ENCODE assay signal across 1 cellular context in genomic region chr1:31815752-31816484, GRCh38.
TF ChIP-seq lines count a peak whose summit lies in the region.

SPOCD1 (minus strand) TSS chr1:31816022; CDS start chr1:31815333, 689 bp downstream.

TF ChIP-seq in K562, 482 proteins besides CTCF, POLR2A, EP300 and RAD21 (continued from another document and continues in another):
- no peak for TF ChIP-seq DLX4 (CRISPR knock-in tag; IDR thresholded peaks at IDR 0.05)
- TF ChIP-seq TCF15 (CRISPR knock-in tag; IDR thresholded peaks at IDR 0.05), result peak; percentile 47; the same call in 1 of the 2 replicates
- TF ChIP-seq HOXB6 (CRISPR knock-in tag; IDR thresholded peaks at IDR 0.05; ENCODE audit: borderline replicate concordance), result no peak
- no peak for TF ChIP-seq ZNF347 (CRISPR knock-in tag; IDR thresholded peaks at IDR 0.05; ENCODE audit: low read depth)
- no peak for TF ChIP-seq PBX2 (CRISPR knock-in tag; IDR thresholded peaks at IDR 0.05; ENCODE audit: low read depth)
- 0 out of 2 replicates have a peak, but pooled peaks have one; percentile 23 for TF ChIP-seq PBX2 (tag; conservative IDR thresholded peaks at IDR 0.05; ENCODE audit: low read depth)
- TF ChIP-seq PRMT5 (CRISPR knock-in tag; IDR thresholded peaks at IDR 0.05), result no peak
- peak; percentile 74 for TF ChIP-seq KLF16 (IDR thresholded peaks at IDR 0.05)
- no peak for TF ChIP-seq ZBTB49 (CRISPR knock-in tag; IDR thresholded peaks at IDR 0.05; ENCODE audit: borderline replicate concordance)
- 0 out of 2 replicates have a peak, but pooled peaks have one; percentile 26 for TF ChIP-seq ZC3H8 (IDR thresholded peaks at IDR 0.05)
- TF ChIP-seq TFE3 (CRISPR knock-in tag; IDR thresholded peaks at IDR 0.05), result peak; percentile 100
- no peak for TF ChIP-seq ZBTB1 (CRISPR knock-in tag; IDR thresholded peaks at IDR 0.05; ENCODE audit: borderline replicate concordance, low read depth)
- no peak for TF ChIP-seq POLR2AphosphoS5 (IDR thresholded peaks at IDR 0.05; ENCODE audit: control insufficient read depth, insufficient read depth, low read depth, low read length)
- TF ChIP-seq ZFPM2 (CRISPR knock-in tag; IDR thresholded peaks at IDR 0.05), result 0 out of 2 replicates have a peak, but pooled peaks have one; percentile 48
- TF ChIP-seq FUS (optimal IDR thresholded peaks at IDR 0.05; ENCODE audit: low read depth, low read length), result no peak
- no peak for TF ChIP-seq HNRNPL (IDR thresholded peaks at IDR 0.05; ENCODE audit: low read depth, low read length)
- no peak for TF ChIP-seq E2F5 (CRISPR knock-in tag; IDR thresholded peaks at IDR 0.05)
- no peak for TF ChIP-seq ZFP30 (CRISPR knock-in tag; IDR thresholded peaks at IDR 0.05; ENCODE audit: borderline replicate concordance)
- TF ChIP-seq ARHGAP35 (IDR thresholded peaks at IDR 0.05; ENCODE audit: partially characterized antibody), result no peak
- 0 out of 2 replicates have a peak, but pooled peaks have one; percentile 36 for TF ChIP-seq ZNF134 (CRISPR knock-in tag; conservative IDR thresholded peaks at IDR 0.05)
- TF ChIP-seq HNRNPH1 (optimal IDR thresholded peaks at IDR 0.05; ENCODE audit: low read depth, low read length), result no peak
- no peak for TF ChIP-seq SRSF1 (IDR thresholded peaks at IDR 0.05; ENCODE audit: low read depth, low read length)
- no peak for TF ChIP-seq KDM2B (CRISPR knock-in tag; IDR thresholded peaks at IDR 0.05)
- TF ChIP-seq SMARCC2 (IDR thresholded peaks at IDR 0.05; ENCODE audit: low read depth), result no peak
- no peak; the same call in 1 of the 2 replicates for TF ChIP-seq NFIX (CRISPR knock-in tag; IDR thresholded peaks at IDR 0.05; ENCODE audit: low read depth)
- TF ChIP-seq SMAD3 (CRISPR knock-in tag; conservative IDR thresholded peaks at IDR 0.05), result peak; percentile 56; the same call in 1 of the 2 replicates
- TF ChIP-seq PML (IDR thresholded peaks at IDR 0.05; ENCODE audit: low read length), result no peak
- TF ChIP-seq HNRNPUL1 (IDR thresholded peaks at IDR 0.05; ENCODE audit: low read length), result no peak
- TF ChIP-seq BRD4 (IDR thresholded peaks at IDR 0.05), result no peak
- TF ChIP-seq JUND (IDR thresholded peaks at IDR 0.05; ENCODE audit: borderline replicate concordance, low read depth, low read length), result peak; percentile 81
- TF ChIP-seq JUND (tag; IDR thresholded peaks at IDR 0.05; ENCODE audit: borderline replicate concordance, low read depth, low read length), result peak; percentile 84; the same call in 2 of the 3 replicates
- no peak for TF ChIP-seq NFRKB (IDR thresholded peaks at IDR 0.05; ENCODE audit: low read depth)
- no peak for TF ChIP-seq KLF10 (CRISPR knock-in tag; IDR thresholded peaks at IDR 0.05)
- TF ChIP-seq ASH1L (IDR thresholded peaks at IDR 0.05; ENCODE audit: borderline replicate concordance, low read depth, partially characterized antibody), result no peak
- peak; percentile 69 to 98 for TF ChIP-seq CBX3 (IDR thresholded peaks at IDR 0.05; ENCODE audit: borderline replicate concordance in 1 of 2, low read length in 2 of 2)
- no peak for TF ChIP-seq ID3 (CRISPR knock-in tag; IDR thresholded peaks at IDR 0.05)
- peak; percentile 71 for TF ChIP-seq ID3 (tag; IDR thresholded peaks at IDR 0.05)
- TF ChIP-seq YY1 (IDR thresholded peaks at IDR 0.05; ENCODE audit: borderline replicate concordance in 1 of 3, control insufficient read depth in 1 of 3, extremely low read depth in 1 of 3, insufficient read depth in 3 of 3, insufficient read length in 1 of 3, insufficient replicate concordance in 2 of 3, low read depth in 1 of 3, low read length in 2 of 3), result peak in 2 of 3 experiments; percentile 38 to 69
- TF ChIP-seq MBD2 (IDR thresholded peaks at IDR 0.05; ENCODE audit: borderline replicate concordance, low read depth), result no peak
- TF ChIP-seq MXD1 (CRISPR knock-in tag; IDR thresholded peaks at IDR 0.05; ENCODE audit: borderline replicate concordance, poor library complexity, severe bottlenecking), result no peak
- TF ChIP-seq ZNF699 (CRISPR knock-in tag; IDR thresholded peaks at IDR 0.05; ENCODE audit: insufficient replicate concordance), result no peak
- TF ChIP-seq ZNF766 (CRISPR knock-in tag; conservative IDR thresholded peaks at IDR 0.05), result no peak
- TF ChIP-seq ATF7 (IDR thresholded peaks at IDR 0.05), result peak; percentile 72
- no peak for TF ChIP-seq TAF7 (tag; IDR thresholded peaks at IDR 0.05)
- peak in 1 of 2 experiments; percentile 77; a peak in 1 of 4 replicates for TF ChIP-seq MLX (CRISPR knock-in tag; conservative IDR thresholded peaks at IDR 0.05)
- peak; percentile 44; the same call in 1 of the 2 replicates for TF ChIP-seq TCF3 (CRISPR knock-in tag; IDR thresholded peaks at IDR 0.05)
- no peak for TF ChIP-seq MAFF (IDR thresholded peaks at IDR 0.05; ENCODE audit: low read length)
- TF ChIP-seq FOXO4 (CRISPR knock-in tag; IDR thresholded peaks at IDR 0.05), result no peak
- TF ChIP-seq ZHX1 (conservative IDR thresholded peaks at IDR 0.05; ENCODE audit: low read length), result peak; percentile 76; the same call in 1 of the 2 replicates
- TF ChIP-seq ZBTB9 (CRISPR knock-in tag; IDR thresholded peaks at IDR 0.05), result peak; percentile 77; the same call in 1 of the 2 replicates
